In genomic region chr13:19862511-19863313, GRCh38 we compare ENCODE assay signal across 8 cellular contexts. TPM values are rescaled to one million over a fixed set of nuclear protein-coding genes. Genes with fewer than 3 reads are reported as not detected.
DNase-seq lines count a peak whose midpoint lies in the region; ATAC-seq and TF ChIP-seq lines count a peak whose summit lies in the region.

No MANE protein-coding gene starts in this region.

- no peaks in the 10 kb centered on the region for H3K9me3 ChIP-seq in parathyroid adenoma (ENCODE audit: control insufficient read depth, low read length)
- H3K9me3 ChIP-seq in upper lobe of left lung = no peaks in the 10 kb centered on the region

- H3K36me3 ChIP-seq in parathyroid adenoma (ENCODE audit: control insufficient read depth, insufficient read depth, low read length) (no peaks in the 10 kb centered on the region), upper lobe of left lung (peaks cover 0 to 4% (median 0%) of the 10 kb centered on the region in 4 donors)

- peak overlapping the region; percentile 28 for H3K9ac ChIP-seq in parathyroid adenoma

- peak overlapping the region; percentile 80 for H2AFZ ChIP-seq in parathyroid adenoma

- H3K27ac ChIP-seq in parathyroid adenoma (peak overlapping the region; percentile 88), upper lobe of left lung (peak overlapping the region; percentile 97 to 100 (median 98))

- ATAC-seq in HG02678 (IDR thresholded peaks at IDR 0.05; ENCODE audit: unreplicated experiment) = peak; percentile 1
- ATAC-seq in upper lobe of left lung (ENCODE audit: low FRiP score in 2 of 2) = peak in 1 of 2 donors; percentile 19

- H3K4me3 ChIP-seq in parathyroid adenoma (ENCODE audit: low read depth, low read length) (peak overlapping the region; percentile 77), upper lobe of left lung (peak overlapping the region; percentile 53 to 90 (median 76))

- peak overlapping the region; percentile 99 for H3K27ac Mint-ChIP-seq in activated naive CD4-positive, alpha-beta T cell treated with anti-CD3 and anti-CD28 coated beads, Interleukin-2, amount 10 ng/mL, durations not matched to agents 7 days and 5 days

- peaks cover 40% of the 10 kb centered on the region for H3K4me1 Mint-ChIP-seq in activated naive CD4-positive, alpha-beta T cell treated with anti-CD3 and anti-CD28 coated beads, Interleukin-2, amount 10 ng/mL, durations not matched to agents 7 days and 5 days

- H3K9me3 Mint-ChIP-seq in activated naive CD4-positive, alpha-beta T cell treated with anti-CD3 and anti-CD28 coated beads, Interleukin-2, amount 10 ng/mL, durations not matched to agents 7 days and 5 days = no peaks in the 10 kb centered on the region

- H3K4me3 Mint-ChIP-seq in activated naive CD4-positive, alpha-beta T cell treated with anti-CD3 and anti-CD28 coated beads, Interleukin-2, amount 10 ng/mL, durations not matched to agents 7 days and 5 days = peak overlapping the region; percentile 99

- H3K4me1 ChIP-seq in parathyroid adenoma = no peaks in the 10 kb centered on the region
- peaks cover 18 to 28% (median 25%) of the 10 kb centered on the region in 4 donors for H3K4me1 ChIP-seq in upper lobe of left lung

- H3K27me3 ChIP-seq in parathyroid adenoma (ENCODE audit: control insufficient read depth, insufficient read depth, low read length) = no peaks in the 10 kb centered on the region
- H3K27me3 ChIP-seq in upper lobe of left lung = no peaks in the 10 kb centered on the region

- DNase-seq in GM10248 (ENCODE audit: extremely low spot score) (peak; percentile 43), RKO (ENCODE audit: low spot score) (peak; percentile 63), head of caudate nucleus (peak in 40 of 42 donors; percentile 3 to 71 (median 40)), upper lobe of left lung (peak in 1 of 2 donors; percentile 36), cortex of kidney (lab: John Stamatoyannopoulos, UW) (no peak)
- peak; percentile 67 for DNase-seq in activated naive CD4-positive, alpha-beta T cell treated with anti-CD3 and anti-CD28 coated beads, Interleukin-2, amount 10 ng/mL, durations not matched to agents 7 days and 5 days

- H3K4me2 ChIP-seq in parathyroid adenoma (ENCODE audit: low read length) = peak overlapping the region; percentile 79

- peaks cover 9% of the 10 kb centered on the region for H3K79me2 ChIP-seq in parathyroid adenoma

- CTCF ChIA-PET in GM10248 (lab: Yijun Ruan, JAX) = interaction anchor here (1.1 to 4.0 kb wide), 6 partner anchors 12 to 320 kb away, joined by 3 to 39 read pairs (median 7); no protein-coding TSS in a partner anchor
- CTCF ChIA-PET in activated naive CD4-positive, alpha-beta T cell treated with anti-CD3 and anti-CD28 coated beads, Interleukin-2, amount 10 ng/mL, durations not matched to agents 7 days and 5 days (lab: Charles Lee) = interaction anchor here (0.9 to 1.1 kb wide), 3 partner anchors 11 to 80 kb away, joined by 3 to 5 read pairs (median 3); partner anchors contain the start of gene PSPC1

- no peaks in the 10 kb centered on the region for H3K27me3 Mint-ChIP-seq in activated naive CD4-positive, alpha-beta T cell treated with anti-CD3 and anti-CD28 coated beads, Interleukin-2, amount 10 ng/mL, durations not matched to agents 7 days and 5 days

- WGBS in upper lobe of left lung, 2 donors = 1% methylated on average over 12 to 43 of the region's 65 CpGs

- peak in 1 of 4 donors; percentile 4 for TF ChIP-seq POLR2A in upper lobe of left lung (IDR thresholded peaks at IDR 0.05)

- TF ChIP-seq CTCF in GM10248 (IDR thresholded peaks at IDR 0.05; ENCODE audit: control extremely low read depth, extremely low read depth, low read depth, missing control alignments) (no peak), parathyroid adenoma (IDR thresholded peaks at IDR 0.05) (no peak), upper lobe of left lung (IDR thresholded peaks at IDR 0.05) (no peak)

- H3K36me3 Mint-ChIP-seq in activated naive CD4-positive, alpha-beta T cell treated with anti-CD3 and anti-CD28 coated beads, Interleukin-2, amount 10 ng/mL, durations not matched to agents 7 days and 5 days = peaks cover 34% of the 10 kb centered on the region

- intact Hi-C loops in head of caudate nucleus (cut with DNase I) = loop anchor here (2.0 to 5.0 kb wide), 3 partner anchors 80 to 230 kb away; partner anchors contain the start of genes MPHOSPH8, PSPC1 and ZMYM2

- POLR2A ChIA-PET in GM10248 (lab: Yijun Ruan, JAX) = interaction anchor here (0.5 to 0.6 kb wide), 2 partner anchors 19 to 62 kb away, joined by 3 to 4 read pairs; no protein-coding TSS in a partner anchor

- no peak for TF ChIP-seq EP300 in upper lobe of left lung (IDR thresholded peaks at IDR 0.05)

RNA-seq across cellular contexts. Expression of gene ZMYM5, which starts 0.7 kb away (rescaled TPM):
- total RNA-seq in upper lobe of left lung = 10 to 100 TPM in 3 of 6 donors, 1 to 10 TPM in 3; 6.5 to 23.0 (median 10.4) TPM
